In genomic region chr3:152836269-152836668, GRCh38 we compare ENCODE assay signal across 8 cellular contexts. TPM values are rescaled to one million over a fixed set of nuclear protein-coding genes. Genes with fewer than 3 reads are reported as not detected.
DNase-seq lines count a peak whose midpoint lies in the region; ATAC-seq, FAIRE-seq and TF ChIP-seq lines count a peak whose summit lies in the region.

No MANE protein-coding gene starts in this region.

- H2AFZ ChIP-seq in endothelial cell of umbilical vein (ENCODE audit: low read depth, low read length) (no peak overlapping the region), neuronal stem cell (ENCODE audit: low read length) (peak overlapping the region; percentile 100)

- H3K18ac ChIP-seq in neuronal stem cell (ENCODE audit: low read length) = no peak overlapping the region

- no peak for ATAC-seq in CD4-positive, alpha-beta T cell (ENCODE audit: poor library complexity)
- no peak for ATAC-seq in HG02642 (IDR thresholded peaks at IDR 0.05; ENCODE audit: poor library complexity, unreplicated experiment)
- no peak for ATAC-seq in GM21529 (IDR thresholded peaks at IDR 0.05; ENCODE audit: unreplicated experiment)

- H2BK12ac ChIP-seq in neuronal stem cell (ENCODE audit: low read length) = no peak overlapping the region

- CTCF ChIA-PET in CD4-positive, alpha-beta T cell (lab: Charles Lee) = no interaction called here
- CTCF ChIA-PET in endothelial cell of umbilical vein (lab: Charles Lee) = no interaction called here

- peak overlapping the region; percentile 93 for H3K4me2 ChIP-seq in endothelial cell of umbilical vein (ENCODE audit: insufficient read depth, low read length)
- peak overlapping the region; percentile 85 for H3K4me2 ChIP-seq in neuronal stem cell (ENCODE audit: insufficient read depth, low read length, poor library complexity, severe bottlenecking)

- no peak overlapping the region for H4K91ac ChIP-seq in neuronal stem cell (ENCODE audit: low read depth, low read length, poor library complexity)

- H3K79me2 ChIP-seq in endothelial cell of umbilical vein (ENCODE audit: control insufficient read depth, insufficient read depth, low read length) = no peaks in the 10 kb centered on the region

- no peaks in the 10 kb centered on the region for H4K20me1 ChIP-seq in endothelial cell of umbilical vein (replicated peaks; ENCODE audit: control insufficient read depth, extremely low read depth, insufficient read depth, low read length)

- no peak for FAIRE-seq in endothelial cell of umbilical vein (lab: Jason Lieb, UNC)

- no peak overlapping the region for H3K14ac ChIP-seq in neuronal stem cell (ENCODE audit: low read length)

- no peak for TF ChIP-seq CTCF in CD4-positive, alpha-beta T cell (IDR thresholded peaks at IDR 0.05)
- TF ChIP-seq CTCF in endothelial cell of umbilical vein (IDR thresholded peaks at IDR 0.05; ENCODE audit: extremely low read depth in 1 of 2, insufficient read depth in 1 of 2, low read depth in 1 of 2, low read length in 2 of 2) = no peak

- no peak overlapping the region for H4K8ac ChIP-seq in neuronal stem cell (ENCODE audit: low read depth, low read length)

- no peaks in the 10 kb centered on the region for H3K36me3 Mint-ChIP-seq in CD4-positive, alpha-beta T cell (ENCODE audit: low read depth)

- H3K9me3 Mint-ChIP-seq in CD4-positive, alpha-beta T cell = no peaks in the 10 kb centered on the region

- H2BK5ac ChIP-seq in neuronal stem cell (ENCODE audit: low read length) = no peak overlapping the region

- H3K9ac ChIP-seq in NT2/D1 (ENCODE audit: insufficient read length, low read depth) (peak overlapping the region; percentile 46), endothelial cell of umbilical vein (replicated peaks; ENCODE audit: extremely low read depth, insufficient read depth, low read length) (no peak overlapping the region), neuronal stem cell (ENCODE audit: low read depth, low read length, poor library complexity) (no peak overlapping the region)

- peak overlapping the region; percentile 92 for H3K4me3 ChIP-seq in NT2/D1 (ENCODE audit: insufficient read length, low read depth)
- H3K4me3 ChIP-seq in endothelial cell of umbilical vein (replicated peaks in 1 of 3; ENCODE audit: insufficient read depth in 1 of 3, low read depth in 1 of 3, low read length in 3 of 3) = no peak overlapping the region
- peak overlapping the region; percentile 87 to 90 for H3K4me3 ChIP-seq in neuronal stem cell (ENCODE audit: low read length in 2 of 2)
- no peak overlapping the region for H3K4me3 ChIP-seq in SJCRH30

- POLR2A ChIA-PET in CD4-positive, alpha-beta T cell (lab: Charles Lee) = no interaction called here
- POLR2A ChIA-PET in endothelial cell of umbilical vein (lab: Charles Lee) = no interaction called here

- no CpG with 5 or more reads among the region's 14 CpGs for WGBS in neuronal stem cell (ENCODE audit: extremely low coverage in 2 of 2, insufficient read length in 2 of 2, insufficient replicate concordance in 1 of 2), 2 donors

- H3K36me3 ChIP-seq in NT2/D1 (ENCODE audit: insufficient read depth, insufficient read length, low read length) (peaks cover 6% of the 10 kb centered on the region), endothelial cell of umbilical vein (ENCODE audit: control insufficient read depth in 2 of 2, extremely low read depth in 1 of 2, insufficient read depth in 2 of 2, low read length in 2 of 2) (no peaks in the 10 kb centered on the region), neuronal stem cell (replicated peaks in 1 of 2; ENCODE audit: control insufficient read depth in 2 of 2, insufficient read depth in 2 of 2, low read length in 2 of 2) (no peaks in the 10 kb centered on the region), SJCRH30 (no peaks in the 10 kb centered on the region)

- no peak for DNase-seq in CD4-positive, alpha-beta T cell
- DNase-seq in NT2/D1 (ENCODE audit: low read depth, low spot score) = no peak
- DNase-seq in endothelial cell of umbilical vein (ENCODE audit: low read depth, low spot score) = no peak
- no peak for DNase-seq in neuronal stem cell (ENCODE audit: low spot score)
- DNase-seq in NCI-H187 (lab: John Stamatoyannopoulos, UW) = no peak
- no peak for DNase-seq in SJCRH30

- BruUV-seq in endothelial cell of umbilical vein (replicated peaks; lab: Mats Ljungman, UMichigan) = no TSS peak

- H3K4me1 Mint-ChIP-seq in CD4-positive, alpha-beta T cell (ENCODE audit: low read depth) = peaks cover 9% of the 10 kb centered on the region

- dilution Hi-C loops in endothelial cell of umbilical vein (cut with MboI; ENCODE audit: extremely low pct_ligation_motif_present, low sequenced_read_pairs) = no loop called here

- no peaks in the 10 kb centered on the region for H3K9me1 ChIP-seq in endothelial cell of umbilical vein (replicated peaks; ENCODE audit: control insufficient read depth, extremely low read depth, insufficient read depth, low read length)

- peak overlapping the region; percentile 62 for H3K4me3 Mint-ChIP-seq in CD4-positive, alpha-beta T cell

- intact Hi-C loops in CD4-positive, alpha-beta T cell (cut with DNase I, micrococcal nuclease) = no loop called here
- intact Hi-C loops in endothelial cell of umbilical vein (cut with micrococcal nuclease) = loop anchor here (5.0 kb wide), 1 partner anchor 126 kb away; no protein-coding TSS in a partner anchor

- no peak overlapping the region for H2BK15ac ChIP-seq in neuronal stem cell (ENCODE audit: low read length)

- H2BK120ac ChIP-seq in neuronal stem cell (ENCODE audit: low read depth, low read length) = no peak overlapping the region

- TF ChIP-seq POLR2A in endothelial cell of umbilical vein (IDR thresholded peaks at IDR 0.05; ENCODE audit: low read depth, low read length) = no peak

- no peak overlapping the region for H3K4ac ChIP-seq in neuronal stem cell (ENCODE audit: low read length)

- peaks cover 25% of the 10 kb centered on the region for H3K27me3 ChIP-seq in CD4-positive, alpha-beta T cell (ENCODE audit: control insufficient read depth, insufficient read depth, low read length)
- H3K27me3 ChIP-seq in NT2/D1 (ENCODE audit: insufficient read depth, insufficient read length) = peaks cover 15% of the 10 kb centered on the region
- peaks cover 0 to 3% of the 10 kb centered on the region in 2 experiments for H3K27me3 ChIP-seq in endothelial cell of umbilical vein (ENCODE audit: control insufficient read depth in 2 of 2, insufficient read depth in 2 of 2, low read length in 2 of 2)
- peaks cover 0 to 13% (median 4%) of the 10 kb centered on the region in 3 experiments for H3K27me3 ChIP-seq in neuronal stem cell (ENCODE audit: control insufficient read depth in 3 of 3, insufficient read depth in 3 of 3, low read depth in 1 of 3, low read length in 3 of 3)
- H3K27me3 ChIP-seq in SJCRH30 = no peaks in the 10 kb centered on the region

- no peaks in the 10 kb centered on the region for H3K9me3 ChIP-seq in CD4-positive, alpha-beta T cell (ENCODE audit: control insufficient read depth, low read length)
- no peaks in the 10 kb centered on the region for H3K9me3 ChIP-seq in NT2/D1 (ENCODE audit: insufficient read depth, low read length)
- H3K9me3 ChIP-seq in endothelial cell of umbilical vein (replicated peaks; ENCODE audit: control insufficient read depth, insufficient read depth, low read length) = no peaks in the 10 kb centered on the region
- H3K9me3 ChIP-seq in neuronal stem cell (replicated peaks in 1 of 2; ENCODE audit: control insufficient read depth in 2 of 2, insufficient read depth in 1 of 2, low read depth in 1 of 2, low read length in 2 of 2) = no peaks in the 10 kb centered on the region
- no peaks in the 10 kb centered on the region for H3K9me3 ChIP-seq in SJCRH30 (replicated peaks)

- no peak overlapping the region for H2AK5ac ChIP-seq in neuronal stem cell (ENCODE audit: low read depth, low read length)

- H3K27ac Mint-ChIP-seq in CD4-positive, alpha-beta T cell = no peak overlapping the region

- H3K4me1 ChIP-seq in NT2/D1 (ENCODE audit: insufficient read depth, insufficient read length) (peaks cover 5% of the 10 kb centered on the region), endothelial cell of umbilical vein (ENCODE audit: control insufficient read depth, extremely low read depth, insufficient read depth, low read length) (peaks cover 6% of the 10 kb centered on the region), neuronal stem cell (ENCODE audit: control insufficient read depth in 2 of 2, insufficient read depth in 1 of 2, low read depth in 1 of 2, low read length in 2 of 2) (peaks cover 0 to 4% of the 10 kb centered on the region in 2 donors), SJCRH30 (peaks cover 18% of the 10 kb centered on the region)

- peak overlapping the region; percentile 45 for H3K23ac ChIP-seq in neuronal stem cell (ENCODE audit: low read depth, low read length, poor library complexity)

- peaks cover 36% of the 10 kb centered on the region for H3K27me3 Mint-ChIP-seq in CD4-positive, alpha-beta T cell

- H3K27ac ChIP-seq in CD4-positive, alpha-beta T cell (ENCODE audit: low read depth, low read length) = no peak overlapping the region
- no peak overlapping the region for H3K27ac ChIP-seq in endothelial cell of umbilical vein (ENCODE audit: insufficient read depth, low read depth, low read length)
- H3K27ac ChIP-seq in neuronal stem cell (replicated peaks; ENCODE audit: low read length) = no peak overlapping the region
- H3K27ac ChIP-seq in SJCRH30 = no peak overlapping the region

- H3K79me1 ChIP-seq in neuronal stem cell (ENCODE audit: low read depth, low read length) = no peaks in the 10 kb centered on the region

TF ChIP-seq in endothelial cell of umbilical vein, 7 proteins besides CTCF, POLR2A, EP300 and RAD21 (continues in another document):
- TF ChIP-seq POLR2AphosphoS5 (IDR thresholded peaks at IDR 0.05; ENCODE audit: insufficient read depth, low read depth, low read length) (no peak), JUN (IDR thresholded peaks at IDR 0.05; ENCODE audit: borderline replicate concordance, insufficient read depth, insufficient read length, low read depth) (no peak), MYC (IDR thresholded peaks at IDR 0.05; ENCODE audit: low read depth, low read length) (no peak), EZH2 (IDR thresholded peaks at IDR 0.05; ENCODE audit: borderline replicate concordance, low read depth, low read length, severe bottlenecking) (no peak)

RNA-seq across cellular contexts. Expression of gene P2RY1, which starts 1.3 kb away (rescaled TPM):
- total RNA-seq in CD4-positive, alpha-beta T cell = under 1 TPM; 0.11 to 0.17 TPM
- total RNA-seq in endothelial cell of umbilical vein = 1.7 and 1.9 TPM in 2 replicates
- 0.75 and 0.81 TPM in 2 replicates for polyA plus RNA-seq in endothelial cell of umbilical vein
- 0.52 TPM in 2 replicates for polyA plus RNA-seq in endothelial cell of umbilical vein (2011; cell fraction: cytosol; rRNA removed)
- 0.53 and 0.82 TPM in 2 replicates for polyA plus RNA-seq in endothelial cell of umbilical vein (2011; cell fraction: nucleus; rRNA removed)
- polyA plus RNA-seq in endothelial cell of umbilical vein (2012) = 0.04 and 0.32 TPM in 2 replicates
- polyA minus RNA-seq in endothelial cell of umbilical vein = 2.2 and 2.5 TPM in 2 replicates
- not detected for polyA minus RNA-seq in endothelial cell of umbilical vein (2011; cell fraction: cytosol; rRNA and poly(A)+ RNA removed)
- 0.87 and 1.7 TPM in 2 replicates for polyA minus RNA-seq in endothelial cell of umbilical vein (2011; cell fraction: nucleus; rRNA and poly(A)+ RNA removed)
- 1.5 TPM for polyA plus RNA-seq in neuronal stem cell (2013, experiment 1 of 2)
- 1.5 TPM for polyA plus RNA-seq in neuronal stem cell (2013, experiment 2 of 2)
- 1.2 and 1.5 TPM in 2 replicates for total RNA-seq in SJCRH30 (2014; rRNA removed; shearing (Covaris generic))

Comparison
In these comparisons a context has a peak if more than half of its experiments do, and no peak if none do; other contexts are left out.
1. H3K4me3 ChIP-seq: peak in NT2/D1 (single experiment) and neuronal stem cell (2 of 2); none in endothelial cell of umbilical vein (0 of 3) and SJCRH30 (single experiment).